Comparison of ENCODE assay signal across 7 cellular contexts in the genomic region with DNA sequence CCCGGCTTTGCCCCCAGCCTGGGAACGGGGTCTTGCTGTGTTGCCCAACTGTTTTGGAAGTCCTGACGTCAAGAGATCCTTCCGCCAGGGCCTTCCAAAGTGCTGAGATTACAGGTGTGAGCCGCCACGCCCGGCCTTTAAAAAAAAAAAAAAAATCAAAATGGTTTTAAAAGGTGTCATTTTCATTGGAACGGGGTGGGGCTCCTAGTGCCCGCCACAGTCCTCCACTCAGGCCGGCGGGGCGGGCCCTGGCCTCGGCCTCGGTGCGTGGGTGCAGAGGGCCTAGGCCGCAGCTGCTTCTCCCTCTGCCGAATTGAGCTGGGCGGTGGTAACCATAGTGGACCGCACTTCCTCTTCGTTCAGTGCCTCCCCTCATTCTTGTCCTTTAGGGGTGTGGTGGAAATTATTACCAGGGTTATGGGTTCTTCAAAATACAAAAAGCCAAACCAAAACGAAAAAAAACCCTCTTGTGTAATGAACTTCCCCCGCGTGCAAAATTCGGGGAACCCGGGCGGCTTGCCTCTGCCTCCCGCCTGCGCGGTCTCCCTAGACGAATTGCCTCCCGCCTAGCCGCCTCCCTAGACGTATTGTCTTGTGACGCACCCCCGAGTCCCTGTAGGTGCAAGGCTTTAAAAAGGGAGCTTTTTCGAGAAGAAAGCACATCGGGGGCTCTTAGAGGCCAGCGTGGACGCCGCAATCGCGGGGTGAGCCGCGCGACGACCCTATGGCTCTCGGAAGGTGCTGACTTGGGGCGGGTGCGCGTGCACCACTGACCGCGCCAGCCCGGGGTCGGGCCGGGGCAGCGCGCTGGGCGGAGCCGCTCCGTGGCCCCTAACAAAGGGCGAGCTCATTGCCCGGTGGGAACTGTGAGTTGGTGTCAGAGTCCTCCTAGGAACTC. TPM values are rescaled to one million over a fixed set of nuclear protein-coding genes. Genes with fewer than 3 reads are reported as not detected.
DNase-seq lines count a peak whose midpoint lies in the region; ATAC-seq and TF ChIP-seq lines count a peak whose summit lies in the region.

No MANE protein-coding gene starts in this region.

- H3K9me2 ChIP-seq in MM.1S (replicated peaks; ENCODE audit: insufficient read depth, low read length) = no peaks in the 10 kb centered on the region

- ATAC-seq in GM19463 (IDR thresholded peaks at IDR 0.05; ENCODE audit: unreplicated experiment) (no peak), HG03045 (IDR thresholded peaks at IDR 0.05; ENCODE audit: unreplicated experiment) (no peak)

- H3F3A ChIP-seq in MM.1S (ENCODE audit: insufficient read depth, low read length) = peaks cover 22% of the 10 kb centered on the region

- peak overlapping the region; percentile 85; the same call in 1 of the 2 replicates for H3K4me2 ChIP-seq in MM.1S (ENCODE audit: low read depth, low read length)

- DNase-seq in MM.1S = no peak
- peak; percentile 34 for DNase-seq in activated T-cell treated with anti-CD3 and anti-CD28 coated beads for 24 hours (ENCODE audit: low read depth)
- DNase-seq in right atrium auricular region (ENCODE audit: low spot score) = no peak
- DNase-seq in stimulated activated CD4-positive, alpha-beta T cell treated with anti-CD3 and anti-CD28 coated beads, Interleukin-12 subunit alpha, Interleukin-12 subunit beta, amount 100 ng/mL, for 24 hours (ENCODE audit: low read depth in 2 of 2) = peak; percentile 8 to 38
- no peak for DNase-seq in globus pallidus (ENCODE audit: low spot score)

- no peaks in the 10 kb centered on the region for H4K20me1 ChIP-seq in MM.1S (ENCODE audit: insufficient read depth, low read length)

- H3K4me1 ChIP-seq in MM.1S (ENCODE audit: low read length) = no peaks in the 10 kb centered on the region
- peaks cover 0 to 22% of the 10 kb centered on the region in 2 donors for H3K4me1 ChIP-seq in right atrium auricular region

- H3K9me3 ChIP-seq in MM.1S (replicated peaks; ENCODE audit: insufficient read depth, low read length) = no peaks in the 10 kb centered on the region
- H3K9me3 ChIP-seq in right atrium auricular region = no peaks in the 10 kb centered on the region

- H3K36me3 ChIP-seq in MM.1S (replicated peaks; ENCODE audit: insufficient read depth, low read length) (no peaks in the 10 kb centered on the region), right atrium auricular region (no peaks in the 10 kb centered on the region)

- TF ChIP-seq CTCF in MM.1S (IDR thresholded peaks at IDR 0.05; ENCODE audit: low read length) (no peak), right atrium auricular region (IDR thresholded peaks at IDR 0.05) (no peak)

- H3K27me3 ChIP-seq in MM.1S (replicated peaks; ENCODE audit: insufficient read depth, low read length) (no peaks in the 10 kb centered on the region), right atrium auricular region (no peaks in the 10 kb centered on the region)

- no peak overlapping the region for H2AFZ ChIP-seq in MM.1S (ENCODE audit: low read length)

- no peak overlapping the region for H3K9ac ChIP-seq in MM.1S (ENCODE audit: low read length)

- peaks cover 16% of the 10 kb centered on the region for H3K79me2 ChIP-seq in MM.1S (ENCODE audit: low read length)

- H3K4me3 ChIP-seq in MM.1S (ENCODE audit: low read length) (no peak overlapping the region), right atrium auricular region (peak overlapping the region in 1 of 2 donors; percentile 34)

- no peak overlapping the region for H3K27ac ChIP-seq in MM.1S (ENCODE audit: low read length)
- H3K27ac ChIP-seq in right atrium auricular region = peak overlapping the region; percentile 99

RNA-seq across cellular contexts. Expression of a gene that starts 10.5 kb away (rescaled TPM):
- total RNA-seq in right atrium auricular region = 10 to 100 TPM; 25.0 to 32.9 TPM

RNA-seq across cellular contexts. Expression of a gene that starts 29.6 kb away (rescaled TPM):
- 1 to 10 TPM; 1.6 to 5.5 TPM for total RNA-seq in right atrium auricular region

Comparison
In these comparisons a context has a peak if more than half of its experiments do, and no peak if none do; other contexts are left out.
1. DNase-seq: peak in activated T-cell treated with anti-CD3 and anti-CD28 coated beads for 24 hours (single experiment) and stimulated activated CD4-positive, alpha-beta T cell treated with anti-CD3 and anti-CD28 coated beads, Interleukin-12 subunit alpha, Interleukin-12 subunit beta, amount 100 ng/mL, for 24 hours (2 of 2); none in MM.1S (single experiment), right atrium auricular region (single experiment) and globus pallidus (single experiment).